Comparison of ENCODE assay signal across 27 cellular contexts in the genomic region with DNA sequence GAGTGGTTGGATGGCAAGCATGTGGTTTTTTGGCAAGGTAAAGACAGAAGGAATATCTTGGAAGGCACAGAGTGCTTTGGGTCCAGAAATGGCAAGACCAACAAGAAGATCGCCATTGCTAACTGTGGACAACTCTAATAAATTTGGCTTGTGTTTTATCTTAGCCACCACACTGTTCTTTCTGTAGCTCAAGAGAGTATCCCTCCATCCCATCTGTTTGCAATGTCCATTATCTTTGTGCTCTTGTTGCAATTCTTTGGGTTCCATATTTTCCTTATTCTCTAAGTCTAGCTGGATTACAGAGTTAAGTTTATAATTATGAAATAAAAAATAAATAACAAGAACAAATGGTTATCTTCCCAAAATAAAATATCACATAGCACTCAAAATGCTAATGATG.
"Had no signal": no experiment of that assay in that cellular context is flagged by ENCODE, and none has a peak within 500 bp of the region (broad histone marks: within the 10 kb centered on the region; RNA-seq: fewer than 3 reads in every experiment).

No MANE protein-coding gene starts in this region.

- H3K27me3 ChIP-seq: stomach, suprapubic skin, testis, thyroid gland, tibial artery, tibial nerve, transverse colon, upper lobe of left lung, upper lobe of right lung, uterus, vagina had no signal

- H3K9me3 ChIP-seq: stomach, suprapubic skin, testis, thoracic aorta, thyroid gland, tibial artery, tibial nerve, transverse colon, upper lobe of left lung, upper lobe of right lung, uterus, vagina had no signal

- DNase-seq: stimulated activated CD4-positive, alpha-beta T cell treated with anti-CD3 and anti-CD28 coated beads, Interleukin-2, amount 100 ng/mL, for 48 hours; stimulated activated CD4-positive, alpha-beta T cell treated with anti-CD3 and anti-CD28 coated beads, Interleukin-4, amount 100 ng/mL, for 1 hour; stimulated activated CD4-positive, alpha-beta T cell treated with anti-CD3 and anti-CD28 coated beads, Interleukin-4, amount 100 ng/mL, for 24 hours; stimulated activated CD4-positive, alpha-beta T cell treated with anti-CD3 and anti-CD28 coated beads, Interleukin-4, amount 100 ng/mL, for 4 hours; stimulated activated CD8-positive, alpha-beta memory T cell treated with anti-CD3 and anti-CD28 coated beads, Interleukin-4, amount 100 ng/mL, for 48 hours; stimulated activated naive B cell treated with anti-CD40 and anti-IgM and Interleukin-4, amounts not matched to agents 10 μg/mL and 1 μg/mL and 100 μg/mL, for 72 hours; stimulated activated naive CD4-positive, alpha-beta T cell; stimulated activated naive CD4-positive, alpha-beta T cell treated with Interleukin-2 at 50 U/mL for 16 hours; stimulated activated naive CD8-positive, alpha-beta T cell treated with anti-CD3 and anti-CD28 coated beads, Interleukin-15, amount 100 ng/mL, for 72 hours; stimulated activated naive CD8-positive, alpha-beta T cell treated with anti-CD3 and anti-CD28 coated beads, Interleukin-15, Interleukin-2, amounts not matched to agents 100 U/mL and 50 U/mL, for 24 hours; stomach; substantia nigra; testis; thyroid gland; tibial artery; transverse colon; trophoblast cell; upper lobe of left lung; upper lobe of right lung; uterus had no signal

- H3K27ac ChIP-seq: stomach, suprapubic skin, testis, thoracic aorta, thyroid gland, tibial artery, tibial nerve, transverse colon, upper lobe of left lung, upper lobe of right lung, uterus, vagina had no signal

- H3K4me3 ChIP-seq: stomach, suprapubic skin, testis, thoracic aorta, thyroid gland, tibial artery, tibial nerve, transverse colon, upper lobe of left lung, upper lobe of right lung, uterus, vagina had no signal

- ATAC-seq: stimulated activated effector memory CD8-positive, alpha-beta T cell treated with anti-CD3 and anti-CD28 coated beads, Interleukin-12 subunit alpha, Interleukin-12 subunit beta, amount 100 ng/mL, for 72 hours; stimulated activated memory B cell treated with anti-CD40 and anti-IgM and Interleukin-4, amounts not matched to agents 10 μg/mL and 1 μg/mL and 100 μg/mL, for 72 hours; stimulated activated naive B cell treated with anti-CD40 and anti-IgM and Interleukin-4, amounts not matched to agents 10 μg/mL and 1 μg/mL and 100 μg/mL, for 72 hours; stimulated activated naive CD8-positive, alpha-beta T cell treated with anti-CD3 and anti-CD28 coated beads, Interleukin-15, amount 100 ng/mL, for 72 hours; stimulated activated naive CD8-positive, alpha-beta T cell treated with anti-CD3 and anti-CD28 coated beads, Interleukin-15, Interleukin-2, amounts not matched to agents 100 U/mL and 50 U/mL, for 24 hours; upper lobe of right lung had no signal

- H3K4me1 ChIP-seq: stomach, testis, thyroid gland, transverse colon, upper lobe of left lung, upper lobe of right lung, uterus had no signal

- H3K36me3 ChIP-seq: stomach, suprapubic skin, thoracic aorta, thyroid gland, tibial artery, tibial nerve, transverse colon, upper lobe of left lung, upper lobe of right lung, uterus, vagina had no signal

- FAIRE-seq: urothelium cell line had no signal
